In the genomic region with DNA sequence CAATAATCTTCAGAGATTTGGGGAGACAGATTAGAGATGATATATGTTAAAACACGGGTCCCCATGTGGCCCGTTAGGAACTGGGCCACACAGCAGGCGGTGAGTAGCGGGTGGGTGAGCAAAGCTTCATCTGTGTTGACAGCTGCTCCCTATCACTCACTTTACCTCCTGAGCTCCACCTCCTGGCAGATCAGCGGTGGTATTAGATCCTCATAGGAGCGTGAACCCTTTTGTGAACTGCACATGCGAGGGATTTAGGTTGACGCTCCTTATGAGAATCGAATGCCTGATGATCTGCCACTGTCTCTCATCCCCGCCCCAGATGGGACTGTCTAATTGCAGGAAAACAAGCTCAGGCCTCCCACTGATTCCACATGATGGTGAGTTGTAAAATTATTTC, we compare ENCODE assay signal across 26 cellular contexts.
"Had no signal": no experiment of that assay in that cellular context is flagged by ENCODE, and none has a peak within 500 bp of the region (broad histone marks: within the 10 kb centered on the region; RNA-seq: fewer than 3 reads in every experiment).

No MANE protein-coding gene starts in this region.

- ATAC-seq: left ventricle myocardium superior; natural killer cell treated with Interleukin-12 subunit alpha and Interleukin-12 subunit beta and Interleukin-15 and Interleukin-18, amount 100 ng/mL, for 72 hours; stimulated activated effector memory CD8-positive, alpha-beta T cell treated with anti-CD3 and anti-CD28 coated beads, Interleukin-12 subunit alpha, Interleukin-12 subunit beta, amount 100 ng/mL, for 72 hours had no signal

- H3K9me3 Mint-ChIP-seq: activated naive CD8-positive, alpha-beta T cell treated with anti-CD3 and anti-CD28 coated beads for 36 hours; natural killer cell treated with Interleukin-12 subunit alpha and Interleukin-12 subunit beta and Interleukin-15 and Interleukin-18, amount 100 ng/mL, for 72 hours; stimulated activated effector memory CD8-positive, alpha-beta T cell treated with anti-CD3 and anti-CD28 coated beads, Interleukin-12 subunit alpha, Interleukin-12 subunit beta, amount 100 ng/mL, for 72 hours had no signal

- H3K4me1 Mint-ChIP-seq: activated naive CD8-positive, alpha-beta T cell treated with anti-CD3 and anti-CD28 coated beads for 36 hours had no signal

- H3K27ac ChIP-seq: esophagus muscularis mucosa, hepatocyte, sigmoid colon, spleen, transverse colon, WERI-Rb-1 had no signal

- H3K4me2 ChIP-seq: hepatocyte had no signal

- H3K27me3 ChIP-seq: esophagus muscularis mucosa, hepatocyte, sigmoid colon, spleen, transverse colon had no signal

- H3K27me3 Mint-ChIP-seq: activated naive CD8-positive, alpha-beta T cell treated with anti-CD3 and anti-CD28 coated beads for 36 hours; progenitor cell of endocrine pancreas had no signal

- DNase-seq: activated CD4-positive, alpha-beta T cell treated with anti-CD3 and anti-CD28 coated beads, Interleukin-2, amount 50 U/mL, for 1 hour; activated CD4-positive, CD25-positive, alpha-beta regulatory T cell treated with anti-CD3 and anti-CD28 coated beads, Interleukin-2, amount 50 U/mL, for 72 hours; activated naive CD4-positive, alpha-beta T cell; activated naive CD8-positive, alpha-beta T cell treated with anti-CD3 and anti-CD28 coated beads for 36 hours; activated T-cell treated with anti-CD3 and anti-CD28 coated beads, Interleukin-2, amount 50 U/mL, for 1 hour; central memory CD4-positive, alpha-beta T cell; effector memory CD4-positive, alpha-beta T cell; glutamatergic neuron; kidney glomerular epithelial cell; left ventricle myocardium superior; midbrain; retina; sigmoid colon; spleen; T-helper 2 cell; transverse colon; WERI-Rb-1 had no signal

- H3K4me3 Mint-ChIP-seq: activated naive CD8-positive, alpha-beta T cell treated with anti-CD3 and anti-CD28 coated beads for 36 hours; natural killer cell treated with Interleukin-12 subunit alpha and Interleukin-12 subunit beta and Interleukin-15 and Interleukin-18, amount 100 ng/mL, for 72 hours; stimulated activated effector memory CD8-positive, alpha-beta T cell treated with anti-CD3 and anti-CD28 coated beads, Interleukin-12 subunit alpha, Interleukin-12 subunit beta, amount 100 ng/mL, for 72 hours had no signal

- H3K9me3 ChIP-seq: esophagus muscularis mucosa, sigmoid colon, spleen, transverse colon had no signal

- H3K4me1 ChIP-seq: sigmoid colon, spleen, transverse colon had no signal

- H3K27ac Mint-ChIP-seq: activated naive CD8-positive, alpha-beta T cell treated with anti-CD3 and anti-CD28 coated beads for 36 hours; natural killer cell treated with Interleukin-12 subunit alpha and Interleukin-12 subunit beta and Interleukin-15 and Interleukin-18, amount 100 ng/mL, for 72 hours; progenitor cell of endocrine pancreas; stimulated activated effector memory CD8-positive, alpha-beta T cell treated with anti-CD3 and anti-CD28 coated beads, Interleukin-12 subunit alpha, Interleukin-12 subunit beta, amount 100 ng/mL, for 72 hours had no signal

- FAIRE-seq: astrocyte, colon, frontal cortex, urothelium cell line had no signal

- H3K4me3 ChIP-seq: esophagus muscularis mucosa, hepatocyte, sigmoid colon, spleen, transverse colon had no signal

- H3K79me2 ChIP-seq: hepatocyte had no signal

- H3K36me3 ChIP-seq: esophagus muscularis mucosa, sigmoid colon, spleen, transverse colon, WERI-Rb-1 had no signal

- H2AFZ ChIP-seq: hepatocyte had no signal
